24 cellular contexts compared by ENCODE assay signal in genomic region chr5:100108883-100109282, GRCh38.
"Had no signal": no experiment of that assay in that cellular context is flagged by ENCODE, and none has a peak within 500 bp of the region (broad histone marks: within the 10 kb centered on the region; RNA-seq: fewer than 3 reads in every experiment).

No MANE protein-coding gene starts in this region.

- H3K4me1 Mint-ChIP-seq: endodermal cell had no signal

- ATAC-seq: effector memory CD8-positive, alpha-beta T cell; esophagus mucosa; foreskin keratinocyte; gastrocnemius medialis; gastroesophageal sphincter; heart left ventricle; heart right ventricle had no signal

- H3K36me3 ChIP-seq: colonic mucosa, esophagus muscularis mucosa, esophagus squamous epithelium, gastrocnemius medialis, gastroesophageal sphincter, heart left ventricle, heart right ventricle had no signal

- H3K27ac Mint-ChIP-seq: dendritic cell treated with granulocyte-macrophage colony-stimulating factor and Interleukin-4, amounts not matched to agents 40 ng/mL and 50 ng/mL, for 4 days; effector memory CD8-positive, alpha-beta T cell; endodermal cell had no signal

- H3K27me3 ChIP-seq: colonic mucosa, dorsolateral prefrontal cortex, esophagus muscularis mucosa, esophagus squamous epithelium, foreskin keratinocyte, gastrocnemius medialis, gastroesophageal sphincter, heart left ventricle, heart right ventricle had no signal

- H3K27me3 Mint-ChIP-seq: dendritic cell treated with granulocyte-macrophage colony-stimulating factor and Interleukin-4, amounts not matched to agents 40 ng/mL and 50 ng/mL, for 4 days; effector memory CD8-positive, alpha-beta T cell had no signal

- H3K9me3 ChIP-seq: colonic mucosa, esophagus squamous epithelium, gastrocnemius medialis had no signal

- H3K27ac ChIP-seq: colonic mucosa, dorsolateral prefrontal cortex, epithelial cell of prostate, esophagus muscularis mucosa, esophagus squamous epithelium, foreskin keratinocyte, gastrocnemius medialis, gastroesophageal sphincter, heart left ventricle, heart right ventricle had no signal

- H3K4me3 Mint-ChIP-seq: dendritic cell treated with granulocyte-macrophage colony-stimulating factor and Interleukin-4, amounts not matched to agents 40 ng/mL and 50 ng/mL, for 4 days; effector memory CD8-positive, alpha-beta T cell; endodermal cell had no signal

- H3K4me1 ChIP-seq: colonic mucosa, esophagus muscularis mucosa, esophagus squamous epithelium, foreskin keratinocyte, gastrocnemius medialis, gastroesophageal sphincter, heart left ventricle, heart right ventricle had no signal

- H3K4me3 ChIP-seq: colonic mucosa, dorsolateral prefrontal cortex, esophagus muscularis mucosa, esophagus squamous epithelium, gastrocnemius medialis, gastroesophageal sphincter, heart left ventricle, heart right ventricle had no signal

- DNase-seq: colonic mucosa; cortex of kidney; dermis blood vessel endothelial cell; effector CD4-positive, alpha-beta T cell; effector CD8-positive, alpha-beta T cell; effector memory CD4-positive, alpha-beta T cell; effector memory CD8-positive, alpha-beta T cell; endodermal cell; erythroblast; esophagus squamous epithelium; foreskin fibroblast; foreskin keratinocyte; foreskin melanocyte; gastrocnemius medialis; glutamatergic neuron; head of caudate nucleus; heart left ventricle; heart right ventricle had no signal
